In the genomic region with DNA sequence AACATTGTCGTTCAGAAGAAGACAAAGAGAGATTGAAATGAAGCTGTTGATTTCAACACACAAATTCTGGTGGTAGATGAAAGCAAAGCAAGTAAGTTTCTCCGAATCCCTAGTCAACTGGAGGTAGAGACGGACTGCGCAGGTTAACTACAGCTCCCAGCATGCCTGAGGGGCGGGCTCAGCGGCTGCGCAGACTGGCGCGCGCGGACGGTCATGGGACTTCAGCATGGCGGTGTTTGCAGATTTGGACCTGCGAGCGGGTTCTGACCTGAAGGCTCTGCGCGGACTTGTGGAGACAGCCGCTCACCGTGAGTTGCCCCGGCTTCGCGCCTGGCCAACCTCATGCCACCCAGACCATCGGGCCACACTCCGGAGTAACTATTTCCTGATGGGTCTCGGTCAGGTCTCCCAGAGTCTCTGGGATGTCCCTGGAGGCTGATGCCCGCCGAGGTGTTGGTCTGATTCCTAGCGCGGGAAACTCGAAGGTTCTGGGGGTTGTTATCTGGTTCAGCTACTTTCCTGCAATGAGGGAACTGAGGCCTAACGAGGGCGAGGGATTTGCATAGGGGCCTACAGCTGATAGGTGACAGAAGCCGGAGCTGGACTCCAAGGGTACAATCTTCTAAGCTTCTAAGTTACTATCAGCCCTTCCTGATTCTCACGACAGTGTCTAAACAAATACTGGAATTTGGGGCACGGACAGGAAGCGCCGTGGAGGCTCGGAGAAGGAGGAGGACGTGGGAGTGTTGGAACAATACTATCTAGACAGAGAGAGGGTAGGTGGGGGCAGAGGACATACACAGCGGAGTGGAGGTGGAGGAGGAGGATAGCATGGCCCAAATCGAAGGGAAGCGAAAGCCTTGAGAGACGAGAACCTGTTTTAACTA, we compare ENCODE assay signal across 8 cellular contexts. TPM values are rescaled to one million over a fixed set of nuclear protein-coding genes. Genes with fewer than 3 reads are reported as not detected.
A peak's percentile ranks its signal among the peaks of the same experiment; 100 is the strongest.
DNase-seq lines count a peak whose midpoint lies in the region; TF ChIP-seq lines count a peak whose summit lies in the region.

A gene (plus strand): TSS at position 214 of the 887 bp plus-strand sequence. CDS start 13 bp downstream, at position 227.

- H3K27ac ChIP-seq in SJSA1 (peak within 1 kb of the TSS; percentile 32), substantia nigra (ENCODE audit: low read depth, low read length, poor library complexity, severe bottlenecking) (peak within 1 kb of the TSS; percentile 76)

- H2AFZ ChIP-seq in neuron (ENCODE audit: low read depth, low read length) = peak within 1 kb of the TSS; percentile 98

- DNase-seq in G401 (ENCODE audit: low spot score) = peak; percentile 87
- peak; percentile 78 for DNase-seq in H4 (ENCODE audit: low spot score)
- peak; percentile 43 for DNase-seq in LNCaP clone FGC (ENCODE audit: low read depth)
- DNase-seq in SJSA1 (ENCODE audit: low read depth in 1 of 2, low spot score in 2 of 2) = peak; percentile 76 to 80
- DNase-seq in activated naive CD4-positive, alpha-beta T cell treated with Interleukin-2 at 50 U/mL for 16 hours = peak; percentile 89
- DNase-seq in foreskin melanocyte = peak; percentile 75
- DNase-seq in substantia nigra (lab: John Stamatoyannopoulos, UW) = peak; percentile 12 to 89 (median 78)

- in situ Hi-C loops in G401 (cut with HindIII; ENCODE audit: low sequenced_read_pairs) = no loop called here

- H3K27me3 ChIP-seq in SJSA1 (replicated peaks) = no peaks in the 10 kb centered on the region
- peaks cover 2% of the 10 kb centered on the region for H3K27me3 ChIP-seq in neuron (ENCODE audit: insufficient read depth, low read length)

- 0 out of 2 replicates have a peak, but pooled peaks cover 3% of the 10 kb centered on the region for H3K9me3 ChIP-seq in SJSA1 (replicated peaks)
- no peaks in the 10 kb centered on the region for H3K9me3 ChIP-seq in neuron (ENCODE audit: low read length)

- H3K4me3 ChIP-seq in LNCaP clone FGC (ENCODE audit: low read depth, low read length) = peak within 1 kb of the TSS; percentile 97
- H3K4me3 ChIP-seq in SJSA1 = peak within 1 kb of the TSS; percentile 66
- peak within 1 kb of the TSS; percentile 86 for H3K4me3 ChIP-seq in neuron (ENCODE audit: low read length)

- no peak for TF ChIP-seq CTCF in LNCaP clone FGC (IDR thresholded peaks at IDR 0.05; ENCODE audit: control insufficient read depth, extremely low read depth, insufficient read depth)

- H3K4me1 ChIP-seq in SJSA1 (replicated peaks) (peaks cover 13% of the 10 kb centered on the region), neuron (ENCODE audit: insufficient read depth, low read length) (peaks cover 14% of the 10 kb centered on the region)

- H3K36me3 ChIP-seq in SJSA1 = peaks cover 23% of the 10 kb centered on the region
- peaks cover 16% of the 10 kb centered on the region for H3K36me3 ChIP-seq in neuron (ENCODE audit: insufficient read depth, low read length)

RNA-seq across cellular contexts. Expression of the gene that starts here (rescaled TPM):
- 63.9 and 88.3 TPM in 2 replicates for total RNA-seq in G401 (2014; rRNA removed; shearing (Covaris generic))
- total RNA-seq in H4 (2014; rRNA removed; shearing (Covaris generic)) = 82.8 and 108 TPM in 2 replicates
- 60.7 and 79.0 TPM in 2 replicates for total RNA-seq in SJSA1 (2014; rRNA removed; shearing (Covaris generic))

Comparison
In these comparisons a context has a peak if more than half of its experiments do, and no peak if none do; other contexts are left out.
1. Peak in every context shown above with its lines: DNase-seq, H3K4me3 ChIP-seq and H3K27ac ChIP-seq.